8 cellular contexts compared by ENCODE assay signal in genomic region chr10:17454801-17455520, GRCh38. TPM values are rescaled to one million over a fixed set of nuclear protein-coding genes. Genes with fewer than 3 reads are reported as not detected.
A peak's percentile ranks its signal among the peaks of the same experiment; 100 is the strongest.
DNase-seq lines count a peak whose midpoint lies in the region; ATAC-seq and TF ChIP-seq lines count a peak whose summit lies in the region.

No MANE protein-coding gene starts in this region.

- ATAC-seq in CD4-positive, CD25-positive, alpha-beta regulatory T cell (ENCODE audit: low read depth in 2 of 2) = no peak
- ATAC-seq in HG02852 (IDR thresholded peaks at IDR 0.05; ENCODE audit: unreplicated experiment) = peak; percentile 17
- ATAC-seq in GM19395 (IDR thresholded peaks at IDR 0.05; ENCODE audit: unreplicated experiment) = no peak
- no peak for ATAC-seq in HG03039 (IDR thresholded peaks at IDR 0.05; ENCODE audit: unreplicated experiment)

- TF ChIP-seq CTCF in astrocyte of the spinal cord (IDR thresholded peaks at IDR 0.05; ENCODE audit: low read depth, low read length) = no peak

- in situ Hi-C loops in astrocyte of the spinal cord (cut with HindIII; ENCODE audit: low sequenced_read_pairs) = no loop called here

- peaks cover 0 to 3% (median 0%) of the 10 kb centered on the region in 7 donors for H3K9me3 Mint-ChIP-seq in CD4-positive, CD25-positive, alpha-beta regulatory T cell

- peaks cover 9 to 46% (median 29%) of the 10 kb centered on the region in 4 donors for H3K4me1 Mint-ChIP-seq in CD4-positive, CD25-positive, alpha-beta regulatory T cell

- peaks cover 8% of the 10 kb centered on the region for H3K36me3 ChIP-seq in CD4-positive, CD25-positive, alpha-beta regulatory T cell (ENCODE audit: control insufficient read depth, insufficient read depth, low read length)
- H3K36me3 ChIP-seq in mucosa of rectum (ENCODE audit: control insufficient read depth in 2 of 2, insufficient read depth in 2 of 2, low read length in 2 of 2) = no peaks in the 10 kb centered on the region

- H3K9ac ChIP-seq in mucosa of rectum (ENCODE audit: low read depth in 1 of 2, low read length in 2 of 2) = peak overlapping the region in 1 of 2 donors; percentile 57

- peaks cover 3% of the 10 kb centered on the region for H3K36me3 Mint-ChIP-seq in CD4-positive, CD25-positive, alpha-beta regulatory T cell

- no peaks in the 10 kb centered on the region for H3K27me3 ChIP-seq in CD4-positive, CD25-positive, alpha-beta regulatory T cell (ENCODE audit: control insufficient read depth, insufficient read depth, low read length)
- H3K27me3 ChIP-seq in mucosa of rectum (ENCODE audit: control insufficient read depth in 2 of 2, insufficient read depth in 2 of 2, low read length in 2 of 2) = peaks cover 7 to 19% of the 10 kb centered on the region in 2 donors

- peaks cover 0 to 4% of the 10 kb centered on the region in 2 experiments for H3K9me3 ChIP-seq in CD4-positive, CD25-positive, alpha-beta regulatory T cell (ENCODE audit: control insufficient read depth in 2 of 2, low read length in 2 of 2)
- H3K9me3 ChIP-seq in mucosa of rectum (ENCODE audit: control insufficient read depth in 2 of 2, low read length in 2 of 2) = peaks cover 0 to 2% of the 10 kb centered on the region in 2 donors

- peaks cover 4% of the 10 kb centered on the region for H3K27me3 Mint-ChIP-seq in CD4-positive, CD25-positive, alpha-beta regulatory T cell

- no peak for DNase-seq in CD4-positive, CD25-positive, alpha-beta regulatory T cell
- DNase-seq in astrocyte of the spinal cord (ENCODE audit: low read depth, low spot score) (no peak), OCI-M2 (lab: John Stamatoyannopoulos, UW; ENCODE audit: unreplicated experiment) (no peak), amygdala (lab: John Stamatoyannopoulos, UW) (no peak)

- peaks cover 29% of the 10 kb centered on the region for H3K4me1 ChIP-seq in CD4-positive, CD25-positive, alpha-beta regulatory T cell (ENCODE audit: control insufficient read depth, insufficient read depth, low read length, poor library complexity, severe bottlenecking)
- peaks cover 0 to 4% of the 10 kb centered on the region in 2 donors for H3K4me1 ChIP-seq in mucosa of rectum (ENCODE audit: control insufficient read depth in 2 of 2, insufficient read depth in 2 of 2, low read length in 2 of 2)

- H3K4me3 Mint-ChIP-seq in CD4-positive, CD25-positive, alpha-beta regulatory T cell = peak overlapping the region; percentile 91 to 99 (median 94)

- H3K27ac Mint-ChIP-seq in CD4-positive, CD25-positive, alpha-beta regulatory T cell = peak overlapping the region; percentile 77 to 91 (median 77)

- H3K4me3 ChIP-seq in CD4-positive, CD25-positive, alpha-beta regulatory T cell (ENCODE audit: low read depth, low read length) = peak overlapping the region; percentile 81
- H3K4me3 ChIP-seq in astrocyte of the spinal cord (ENCODE audit: low read depth, low read length) (peak overlapping the region; percentile 58), mucosa of rectum (ENCODE audit: low read length in 2 of 2) (peak overlapping the region; percentile 56 to 58)

- H3K27ac ChIP-seq in CD4-positive, CD25-positive, alpha-beta regulatory T cell (ENCODE audit: insufficient read depth, low read length, poor library complexity, severe bottlenecking) = peak overlapping the region; percentile 59
- no peak overlapping the region for H3K27ac ChIP-seq in mucosa of rectum (ENCODE audit: low read depth in 2 of 2, low read length in 2 of 2)

RNA-seq across cellular contexts. Expression of gene ST8SIA6, which starts 0.6 kb away (rescaled TPM):
- total RNA-seq in CD4-positive, CD25-positive, alpha-beta regulatory T cell = 10.8 TPM
- 1 to 10 TPM; 5.6 to 9.3 (median 8.2) TPM for polyA plus RNA-seq in CD4-positive, CD25-positive, alpha-beta regulatory T cell
